8 cellular contexts compared by ENCODE assay signal in genomic region chr4:10622728-10623127, GRCh38.
A peak's percentile ranks its signal among the peaks of the same experiment; 100 is the strongest.
DNase-seq lines count a peak whose midpoint lies in the region; ATAC-seq and TF ChIP-seq lines count a peak whose summit lies in the region.

No MANE protein-coding gene starts in this region.

- peak; percentile 70 for TF ChIP-seq CTCF in GM12872 (IDR thresholded peaks at IDR 0.05; ENCODE audit: insufficient read depth, low read depth, low read length)
- TF ChIP-seq CTCF in GM20000 (IDR thresholded peaks at IDR 0.05; ENCODE audit: extremely low read depth, missing control alignments), result peak; percentile 56
- TF ChIP-seq CTCF in LNCaP clone FGC (IDR thresholded peaks at IDR 0.05; ENCODE audit: control insufficient read depth, extremely low read depth, insufficient read depth), result peak; percentile 17; the same call in 1 of the 2 replicates
- peak; percentile 27 for TF ChIP-seq CTCF in fibroblast of the aortic adventitia (IDR thresholded peaks at IDR 0.05; ENCODE audit: insufficient read depth, low read length)
- TF ChIP-seq CTCF in adrenal gland (IDR thresholded peaks at IDR 0.05), result peak in 1 of 6 experiments; percentile 8
- no peak for TF ChIP-seq CTCF in lower leg skin (IDR thresholded peaks at IDR 0.05)

- no peak overlapping the region for H3K4me3 ChIP-seq in LNCaP clone FGC (ENCODE audit: low read depth, low read length)
- H3K4me3 ChIP-seq in fibroblast of the aortic adventitia (ENCODE audit: low read depth, low read length), result no peak overlapping the region
- H3K4me3 ChIP-seq in adrenal gland, result no peak overlapping the region
- H3K4me3 ChIP-seq in lower leg skin (ENCODE audit: low read depth, poor library complexity, severe bottlenecking), result no peak overlapping the region

- ATAC-seq in HG03439 (IDR thresholded peaks at IDR 0.05; ENCODE audit: unreplicated experiment), result no peak

- H3K36me3 ChIP-seq in adrenal gland (replicated peaks in 1 of 2), result no peaks in the 10 kb centered on the region

- no peaks in the 10 kb centered on the region for H3K4me1 ChIP-seq in adrenal gland (replicated peaks in 1 of 2)

- intact Hi-C loops in adrenal gland (cut with DNase I), result no loop called here
- intact Hi-C loops in lower leg skin (cut with DNase I; ENCODE audit: low total_unique reads), result no loop called here

- TF ChIP-seq POLR2A in adrenal gland (IDR thresholded peaks at IDR 0.05) (no peak), lower leg skin (IDR thresholded peaks at IDR 0.05) (no peak)

- DNase-seq in GM20000 (ENCODE audit: low spot score) (peak; percentile 44), LNCaP clone FGC (ENCODE audit: low read depth) (no peak), fibroblast of the aortic adventitia (ENCODE audit: low read depth) (no peak), adrenal gland (no peak), lower leg skin (ENCODE audit: low spot score in 2 of 2) (no peak), NCI-H2227 (lab: John Stamatoyannopoulos, UW; ENCODE audit: unreplicated experiment) (no peak)

- no peaks in the 10 kb centered on the region for H3K9me3 ChIP-seq in adrenal gland (replicated peaks in 1 of 3)

- no peak overlapping the region for H3K27ac ChIP-seq in adrenal gland

- 78 to 94% (median 83%) methylated on average over 2 of the region's 2 CpGs for WGBS in adrenal gland, 4 donors
- WGBS in lower leg skin, 2 donors, result 89 to 93% methylated on average over 2 of the region's 2 CpGs

- H3K27me3 ChIP-seq in adrenal gland, result no peaks in the 10 kb centered on the region

Comparison
In these comparisons a context has a peak if more than half of its experiments do, and no peak if none do; other contexts are left out.
1. CTCF ChIP-seq: peak in GM12872 (single experiment), GM20000 (single experiment), LNCaP clone FGC (single experiment) and fibroblast of the aortic adventitia (single experiment); none in lower leg skin (0 of 3).